In genomic region chr6:41008011-41008410, GRCh38 we compare ENCODE assay signal across 24 cellular contexts. TPM values are rescaled to one million over a fixed set of nuclear protein-coding genes. Genes with fewer than 3 reads are reported as not detected.
A peak's percentile ranks its signal among the peaks of the same experiment; 100 is the strongest.
DNase-seq lines count a peak whose midpoint lies in the region; ATAC-seq, FAIRE-seq and TF ChIP-seq lines count a peak whose summit lies in the region.
"Had no signal": no experiment of that assay in that cellular context is flagged by ENCODE, and none has a peak within 500 bp of the region (broad histone marks: within the 10 kb centered on the region; RNA-seq: fewer than 3 reads in every experiment).

No MANE protein-coding gene starts in this region.

- WGBS in H1 (ENCODE audit: extremely low coverage in 1 of 2, insufficient coverage in 1 of 2, insufficient read length in 1 of 2, insufficient replicate concordance in 2 of 2, low coverage in 1 of 2, low lambda C conversion rate in 2 of 2, missing lambda C conversion rate in 1 of 2), 2 experiments: 96% methylated on average over 3 of the region's 3 CpGs; no CpG with 5 or more reads in 1 of the 2 experiments
- WGBS in suprapubic skin: 94% methylated on average over 3 of the region's 3 CpGs

- no peak overlapping the region for H3K18ac ChIP-seq in H1 (ENCODE audit: extremely low read depth, low read length)

- no peaks in the 10 kb centered on the region; a peak in 1 of 7 replicates for H3K4me1 ChIP-seq in H1 (replicated peaks in 1 of 4; ENCODE audit: control insufficient read depth in 3 of 4, insufficient read depth in 4 of 4, low read length in 3 of 4)
- no peaks in the 10 kb centered on the region for H3K4me1 ChIP-seq in suprapubic skin
- H3K4me1 ChIP-seq: HAP-1 had no signal

- H3K56ac ChIP-seq in H1 (replicated peaks; ENCODE audit: insufficient read length, low read depth, low read length): no peak overlapping the region

- H3K27me3 ChIP-seq in H1 (replicated peaks in 1 of 4; ENCODE audit: control insufficient read depth in 3 of 4, extremely low read depth in 1 of 4, insufficient read depth in 3 of 4, low read length in 3 of 4): no peaks in the 10 kb centered on the region
- peaks cover 6% of the 10 kb centered on the region for H3K27me3 ChIP-seq in suprapubic skin

- H3K9ac ChIP-seq in H1 (replicated peaks in 1 of 4; ENCODE audit: extremely low read depth in 1 of 4, low read depth in 3 of 4, low read length in 3 of 4): no peak overlapping the region

- no peaks in the 10 kb centered on the region for H3K9me3 Mint-ChIP-seq in stimulated activated naive CD8-positive, alpha-beta T cell treated with anti-CD3 and anti-CD28 coated beads, Interleukin-15, amount 100 ng/mL, for 72 hours
- H3K9me3 Mint-ChIP-seq in stimulated activated memory B cell treated with anti-CD40 and anti-IgM and Interleukin-4, amounts not matched to agents 10 μg/mL and 1 μg/mL and 100 μg/mL, for 72 hours: no peaks in the 10 kb centered on the region
- H3K9me3 Mint-ChIP-seq in stimulated activated naive B cell treated with anti-CD40 and anti-IgM and Interleukin-4, amounts not matched to agents 10 μg/mL and 1 μg/mL and 100 μg/mL, for 72 hours: no peaks in the 10 kb centered on the region
- H3K9me3 Mint-ChIP-seq: CD4-positive, alpha-beta memory T cell; GM23338; HFFc6 had no signal

- CTCF ChIA-PET in H1 (lab: Charles Lee; ENCODE audit: partially characterized antibody): interaction anchor here (0.8 to 2.5 kb wide), 5 partner anchors 9 to 455 kb away, joined by 3 to 12 read pairs (median 5); no protein-coding TSS in a partner anchor

- DNase-seq in stimulated activated naive CD8-positive, alpha-beta T cell treated with anti-CD3 and anti-CD28 coated beads, Interleukin-15, amount 100 ng/mL, for 72 hours: no peak
- no peak for DNase-seq in stimulated activated naive CD8-positive, alpha-beta T cell treated with anti-CD3 and anti-CD28 coated beads, Interleukin-15, Interleukin-2, amounts not matched to agents 100 U/mL and 50 U/mL, for 24 hours
- DNase-seq in H1 (ENCODE audit: low read depth in 1 of 2, low spot score in 2 of 2) (no peak), suprapubic skin (ENCODE audit: low spot score in 2 of 2) (no peak)
- no peak for DNase-seq in stimulated activated naive B cell treated with anti-CD40 and anti-IgM and Interleukin-4, amounts not matched to agents 10 μg/mL and 1 μg/mL and 100 μg/mL, for 72 hours
- DNase-seq: 8988T; C1 segment of cervical spinal cord; Calu3; CD4-positive, alpha-beta memory T cell; COR-L47; DMS53; DMS79 treated with DMSO at 0.1 percent for 48 hours; GF-D8; HFFc6 had no signal

- no peak overlapping the region for H2BK12ac ChIP-seq in H1 (ENCODE audit: low read depth, low read length)

- H4K20me1 ChIP-seq in H1 (replicated peaks in 1 of 2; ENCODE audit: control insufficient read depth in 1 of 2, insufficient read depth in 2 of 2, low read length in 2 of 2): peaks cover 0 to 2% of the 10 kb centered on the region in 2 experiments

- no peak overlapping the region for H4K8ac ChIP-seq in H1 (ENCODE audit: extremely low read depth, insufficient read depth, low read length)

- TF ChIP-seq CTCF in H1 (IDR thresholded peaks at IDR 0.05; ENCODE audit: control extremely low read depth in 1 of 3, insufficient read depth in 1 of 3, low read depth in 1 of 3, low read length in 3 of 3) (no peak), suprapubic skin (IDR thresholded peaks at IDR 0.05) (no peak)

- POLR2A ChIA-PET in H1 (lab: Charles Lee; ENCODE audit: partially characterized antibody): interaction anchor here (1.4 to 1.6 kb wide), 2 partner anchors 12 to 20 kb away, joined by 3 to 5 read pairs; no protein-coding TSS in a partner anchor

- H3K79me2 ChIP-seq in H1 (ENCODE audit: control insufficient read depth in 1 of 2, insufficient read depth in 2 of 2, low read length in 2 of 2): no peaks in the 10 kb centered on the region

- H3K9me3 ChIP-seq in H1 (ENCODE audit: insufficient read depth in 2 of 2, low read depth in 1 of 2, low read length in 1 of 2) (no peaks in the 10 kb centered on the region), suprapubic skin (no peaks in the 10 kb centered on the region)
- H3K9me3 ChIP-seq: HAP-1 had no signal

- H3K23ac ChIP-seq in H1 (ENCODE audit: insufficient read length): no peak overlapping the region

- H2BK120ac ChIP-seq in H1 (replicated peaks; ENCODE audit: low read depth, low read length): no peak overlapping the region

- H3K36me3 Mint-ChIP-seq in stimulated activated memory B cell treated with anti-CD40 and anti-IgM and Interleukin-4, amounts not matched to agents 10 μg/mL and 1 μg/mL and 100 μg/mL, for 72 hours: no peaks in the 10 kb centered on the region
- no peaks in the 10 kb centered on the region for H3K36me3 Mint-ChIP-seq in stimulated activated naive B cell treated with anti-CD40 and anti-IgM and Interleukin-4, amounts not matched to agents 10 μg/mL and 1 μg/mL and 100 μg/mL, for 72 hours

- H3K4me1 Mint-ChIP-seq in stimulated activated naive CD8-positive, alpha-beta T cell treated with anti-CD3 and anti-CD28 coated beads, Interleukin-15, amount 100 ng/mL, for 72 hours: no peaks in the 10 kb centered on the region
- no peaks in the 10 kb centered on the region for H3K4me1 Mint-ChIP-seq in stimulated activated memory B cell treated with anti-CD40 and anti-IgM and Interleukin-4, amounts not matched to agents 10 μg/mL and 1 μg/mL and 100 μg/mL, for 72 hours
- no peaks in the 10 kb centered on the region for H3K4me1 Mint-ChIP-seq in stimulated activated naive B cell treated with anti-CD40 and anti-IgM and Interleukin-4, amounts not matched to agents 10 μg/mL and 1 μg/mL and 100 μg/mL, for 72 hours

- H3K27ac ChIP-seq in H1 (ENCODE audit: low read depth, low read length) (no peak overlapping the region), suprapubic skin (no peak overlapping the region)

- no peak overlapping the region for H2BK15ac ChIP-seq in H1 (ENCODE audit: low read length)

- no peak overlapping the region for H3K4ac ChIP-seq in H1 (replicated peaks; ENCODE audit: insufficient read length, low read depth, low read length)

- no peak overlapping the region for H3K4me3 Mint-ChIP-seq in stimulated activated naive CD8-positive, alpha-beta T cell treated with anti-CD3 and anti-CD28 coated beads, Interleukin-15, amount 100 ng/mL, for 72 hours
- H3K4me3 Mint-ChIP-seq in stimulated activated memory B cell treated with anti-CD40 and anti-IgM and Interleukin-4, amounts not matched to agents 10 μg/mL and 1 μg/mL and 100 μg/mL, for 72 hours: no peak overlapping the region
- H3K4me3 Mint-ChIP-seq in stimulated activated naive B cell treated with anti-CD40 and anti-IgM and Interleukin-4, amounts not matched to agents 10 μg/mL and 1 μg/mL and 100 μg/mL, for 72 hours: no peak overlapping the region
- H3K4me3 Mint-ChIP-seq: CD4-positive, alpha-beta memory T cell; GM23338; HFFc6 had no signal

- H3K4me3 ChIP-seq in H1 (ENCODE audit: extremely low read depth in 1 of 4, insufficient read depth in 2 of 4, low read depth in 3 of 4, low read length in 4 of 4) (no peak overlapping the region), suprapubic skin (no peak overlapping the region)
- H3K4me3 ChIP-seq: GM23338, HAP-1 had no signal

- peaks cover 18% of the 10 kb centered on the region for H3K27me3 Mint-ChIP-seq in stimulated activated naive CD8-positive, alpha-beta T cell treated with anti-CD3 and anti-CD28 coated beads, Interleukin-15, amount 100 ng/mL, for 72 hours
- peaks cover 26% of the 10 kb centered on the region for H3K27me3 Mint-ChIP-seq in stimulated activated memory B cell treated with anti-CD40 and anti-IgM and Interleukin-4, amounts not matched to agents 10 μg/mL and 1 μg/mL and 100 μg/mL, for 72 hours
- H3K27me3 Mint-ChIP-seq in stimulated activated naive B cell treated with anti-CD40 and anti-IgM and Interleukin-4, amounts not matched to agents 10 μg/mL and 1 μg/mL and 100 μg/mL, for 72 hours: peaks cover 13 to 18% of the 10 kb centered on the region in 2 donors

- no peak for TF ChIP-seq RAD21 in H1 (IDR thresholded peaks at IDR 0.05 in 1 of 2, conservative IDR thresholded peaks at IDR 0.05 in 1 of 2; ENCODE audit: low read depth in 2 of 2, low read length in 2 of 2)

- TF ChIP-seq EP300 in H1 (IDR thresholded peaks at IDR 0.05; ENCODE audit: borderline replicate concordance in 1 of 2, low read depth in 2 of 2, low read length in 2 of 2): no peak
- TF ChIP-seq EP300 in suprapubic skin (IDR thresholded peaks at IDR 0.05): no peak

- H3K36me3 ChIP-seq in H1 (ENCODE audit: control insufficient read depth in 2 of 4, insufficient read depth in 4 of 4, low read length in 3 of 4) (no peaks in the 10 kb centered on the region), suprapubic skin (no peaks in the 10 kb centered on the region)
- H3K36me3 ChIP-seq: HAP-1 had no signal

- no peak overlapping the region for H3K4me2 ChIP-seq in H1 (ENCODE audit: insufficient read depth in 1 of 2, low read depth in 2 of 2, low read length in 2 of 2)
- H3K4me2 ChIP-seq: GM23338 had no signal

- ATAC-seq in stimulated activated naive CD8-positive, alpha-beta T cell treated with anti-CD3 and anti-CD28 coated beads, Interleukin-15, amount 100 ng/mL, for 72 hours: peak; percentile 28
- no peak for ATAC-seq in stimulated activated naive CD8-positive, alpha-beta T cell treated with anti-CD3 and anti-CD28 coated beads, Interleukin-15, Interleukin-2, amounts not matched to agents 100 U/mL and 50 U/mL, for 24 hours
- peak; percentile 38 for ATAC-seq in stimulated activated memory B cell treated with anti-CD40 and anti-IgM and Interleukin-4, amounts not matched to agents 10 μg/mL and 1 μg/mL and 100 μg/mL, for 72 hours
- no peak for ATAC-seq in stimulated activated naive B cell treated with anti-CD40 and anti-IgM and Interleukin-4, amounts not matched to agents 10 μg/mL and 1 μg/mL and 100 μg/mL, for 72 hours (replicated peaks)
- ATAC-seq: GM23338 had no signal

- H3K14ac ChIP-seq in H1 (ENCODE audit: insufficient read length): no peak overlapping the region

- 0 out of 2 replicates have a peak overlapping the region, but pooled peaks have one; percentile 91 for H2BK20ac ChIP-seq in H1 (ENCODE audit: low read length)

- H3K27ac Mint-ChIP-seq in stimulated activated naive CD8-positive, alpha-beta T cell treated with anti-CD3 and anti-CD28 coated beads, Interleukin-15, amount 100 ng/mL, for 72 hours: no peak overlapping the region
- H3K27ac Mint-ChIP-seq in stimulated activated memory B cell treated with anti-CD40 and anti-IgM and Interleukin-4, amounts not matched to agents 10 μg/mL and 1 μg/mL and 100 μg/mL, for 72 hours: no peak overlapping the region
- H3K27ac Mint-ChIP-seq in stimulated activated naive B cell treated with anti-CD40 and anti-IgM and Interleukin-4, amounts not matched to agents 10 μg/mL and 1 μg/mL and 100 μg/mL, for 72 hours: no peak overlapping the region
- H3K27ac Mint-ChIP-seq: CD4-positive, alpha-beta memory T cell; GM23338; HFFc6 had no signal

- no peak overlapping the region for H4K5ac ChIP-seq in H1 (ENCODE audit: insufficient read length, low read depth, low read length)

- H3K79me1 ChIP-seq in H1 (ENCODE audit: low read depth, low read length): no peaks in the 10 kb centered on the region

- H2AK5ac ChIP-seq in H1 (ENCODE audit: low read depth, low read length): no peak overlapping the region

- no peak overlapping the region for H2AFZ ChIP-seq in H1 (ENCODE audit: low read length)
- H2AFZ ChIP-seq: GM23338 had no signal

- TF ChIP-seq POLR2A in H1 (IDR thresholded peaks at IDR 0.05; ENCODE audit: control extremely low read depth in 1 of 2, low read depth in 2 of 2, low read length in 2 of 2): no peak
- TF ChIP-seq POLR2A in suprapubic skin (IDR thresholded peaks at IDR 0.05): no peak

- FAIRE-seq in H1 (lab: Jason Lieb, UNC): no peak
- FAIRE-seq: GM12891, GM18507, H54 had no signal

- H4K91ac ChIP-seq in H1 (replicated peaks; ENCODE audit: insufficient read length, low read length): no peak overlapping the region

- no peaks in the 10 kb centered on the region for H3K23me2 ChIP-seq in H1 (ENCODE audit: low read depth, low read length)

- H2BK5ac ChIP-seq in H1 (ENCODE audit: low read depth, low read length): no peak overlapping the region

RNA-seq across cellular contexts. Expression of gene UNC5CL, which starts 31.0 kb away (rescaled TPM):
- 1.3 and 1.4 TPM in 2 replicates for total RNA-seq in H1 (2021; fragmentation: NEBNext Ultra II Directional; extraction: Animal tissue kit (Norgen Biotek cat#: 25700))
- 1.7 and 2.3 TPM in 2 replicates for polyA plus RNA-seq in H1 (2011; rRNA removed)
- 2.7 TPM for polyA plus RNA-seq in H1 (2011; cell fraction: cytosol; rRNA removed)
- 9.9 TPM for polyA plus RNA-seq in H1 (2011; cell fraction: nucleus; rRNA removed)
- polyA plus RNA-seq in H1 (2012, experiment 1 of 2): 1.8 to 2.6 TPM (median 2.4 TPM) in 4 replicates
- 0.72 TPM for polyA plus RNA-seq in H1 (2012, experiment 2 of 2)
- polyA plus RNA-seq in H1 (2013, experiment 1 of 2): 1.0 TPM
- polyA plus RNA-seq in H1 (2013, experiment 2 of 2): 0.72 TPM
- 0.34 and 1.1 TPM in 2 replicates for polyA minus RNA-seq in H1 (2011; rRNA and poly(A)+ RNA removed)
- 0.95 TPM for polyA minus RNA-seq in H1 (2011; cell fraction: cytosol; rRNA and poly(A)+ RNA removed)
- 3.7 TPM for polyA minus RNA-seq in H1 (2011; cell fraction: nucleus; rRNA and poly(A)+ RNA removed)
- 1 to 10 TPM in 2 of 4 donors, under 1 TPM in 2; 0.19 to 6.9 (median 1.4) TPM for total RNA-seq in suprapubic skin
- total RNA-seq: HFFc6 had no signal
- polyA plus RNA-seq: BJ had no signal

RNA-seq across cellular contexts. Expression of gene TSPO2, which starts 34.3 kb away (rescaled TPM):
- total RNA-seq in H1 (2021; fragmentation: NEBNext Ultra II Directional; extraction: Animal tissue kit (Norgen Biotek cat#: 25700)): not detected in 2 replicates
- polyA plus RNA-seq in H1 (2011; rRNA removed): not detected in 2 replicates
- not detected for polyA plus RNA-seq in H1 (2011; cell fraction: cytosol; rRNA removed)
- polyA plus RNA-seq in H1 (2011; cell fraction: nucleus; rRNA removed): not detected
- polyA plus RNA-seq in H1 (2012, experiment 1 of 2): 0.31 TPM in 1 of 4 replicates, not detected in the others
- not detected for polyA plus RNA-seq in H1 (2012, experiment 2 of 2)
- not detected for polyA plus RNA-seq in H1 (2013, experiment 1 of 2)
- not detected for polyA plus RNA-seq in H1 (2013, experiment 2 of 2)
- polyA minus RNA-seq in H1 (2011; rRNA and poly(A)+ RNA removed): not detected in 2 replicates
- not detected for polyA minus RNA-seq in H1 (2011; cell fraction: cytosol; rRNA and poly(A)+ RNA removed)
- not detected for polyA minus RNA-seq in H1 (2011; cell fraction: nucleus; rRNA and poly(A)+ RNA removed)
- total RNA-seq in suprapubic skin: not detected
- total RNA-seq: A673; Calu3; CD4-positive, alpha-beta memory T cell; Daoy; G401; GM23338; HFFc6 had no signal
- polyA plus RNA-seq: BJ; CD4-positive, alpha-beta memory T cell had no signal

RNA-seq across cellular contexts. Expression of gene APOBEC2, which starts 45.0 kb away (rescaled TPM):
- not detected in 2 replicates for total RNA-seq in H1 (2021; fragmentation: NEBNext Ultra II Directional; extraction: Animal tissue kit (Norgen Biotek cat#: 25700))
- polyA plus RNA-seq in H1 (2011; rRNA removed): not detected in 2 replicates
- not detected for polyA plus RNA-seq in H1 (2011; cell fraction: cytosol; rRNA removed)
- not detected for polyA plus RNA-seq in H1 (2011; cell fraction: nucleus; rRNA removed)
- polyA plus RNA-seq in H1 (2012, experiment 1 of 2): 0.21 to 0.53 TPM (median 0.42 TPM) in 3 of 4 replicates, not detected in the other
- not detected for polyA plus RNA-seq in H1 (2012, experiment 2 of 2)
- polyA plus RNA-seq in H1 (2013, experiment 1 of 2): not detected
- polyA plus RNA-seq in H1 (2013, experiment 2 of 2): not detected
- polyA minus RNA-seq in H1 (2011; rRNA and poly(A)+ RNA removed): not detected in 2 replicates
- not detected for polyA minus RNA-seq in H1 (2011; cell fraction: cytosol; rRNA and poly(A)+ RNA removed)
- not detected for polyA minus RNA-seq in H1 (2011; cell fraction: nucleus; rRNA and poly(A)+ RNA removed)
- not detected for total RNA-seq in suprapubic skin
- total RNA-seq: A673; Calu3; CD4-positive, alpha-beta memory T cell; Daoy; G401; GM23338; HFFc6 had no signal
- polyA plus RNA-seq: BJ had no signal

Comparison
In these comparisons a context has a peak if more than half of its experiments do, and no peak if none do; other contexts are left out.
1. ATAC-seq: peak in stimulated activated naive CD8-positive, alpha-beta T cell treated with anti-CD3 and anti-CD28 coated beads, Interleukin-15, amount 100 ng/mL, for 72 hours (single experiment) and stimulated activated memory B cell treated with anti-CD40 and anti-IgM and Interleukin-4, amounts not matched to agents 10 μg/mL and 1 μg/mL and 100 μg/mL, for 72 hours (single experiment); none in stimulated activated naive CD8-positive, alpha-beta T cell treated with anti-CD3 and anti-CD28 coated beads, Interleukin-15, Interleukin-2, amounts not matched to agents 100 U/mL and 50 U/mL, for 24 hours (single experiment) and stimulated activated naive B cell treated with anti-CD40 and anti-IgM and Interleukin-4, amounts not matched to agents 10 μg/mL and 1 μg/mL and 100 μg/mL, for 72 hours (0 of 2).